In the genomic region with DNA sequence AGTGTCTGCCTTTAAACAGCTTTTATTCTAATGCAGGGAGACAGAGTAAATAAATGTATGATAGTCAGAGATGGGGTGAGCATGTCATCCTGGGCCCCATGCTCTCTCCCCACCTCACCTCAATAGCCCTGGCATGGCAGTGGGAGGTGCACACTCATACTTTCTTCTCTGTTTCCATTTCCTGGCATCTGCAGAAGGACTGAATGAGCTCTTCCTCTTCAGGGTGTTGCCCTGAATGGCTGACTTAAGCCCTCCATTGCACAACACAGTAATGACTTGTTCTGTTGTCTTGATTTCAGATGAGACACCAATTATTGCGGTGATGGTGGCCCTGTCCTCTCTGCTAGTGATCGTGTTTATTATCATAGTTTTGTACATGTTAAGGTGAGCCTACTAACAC, we compare ENCODE assay signal across 10 cellular contexts. TPM values are rescaled to one million over a fixed set of nuclear protein-coding genes. Genes with fewer than 3 reads are reported as not detected.
DNase-seq lines count a peak whose midpoint lies in the region; ATAC-seq, FAIRE-seq and TF ChIP-seq lines count a peak whose summit lies in the region.
"Had no signal": no experiment of that assay in that cellular context is flagged by ENCODE, and none has a peak within 500 bp of the region (broad histone marks: within the 10 kb centered on the region; RNA-seq: fewer than 3 reads in every experiment).

No MANE protein-coding gene starts in this region.

- H3K27me3 ChIP-seq in RWPE2 (ENCODE audit: insufficient read depth, poor library complexity, severe bottlenecking) = no peaks in the 10 kb centered on the region
- H3K27me3 ChIP-seq in bronchial epithelial cell (ENCODE audit: control insufficient read depth, insufficient read depth, low read length) = no peaks in the 10 kb centered on the region
- H3K27me3 ChIP-seq: esophagus squamous epithelium had no signal

- peak; percentile 51 for DNase-seq in GM03348 (ENCODE audit: low spot score)
- DNase-seq in RWPE2 (ENCODE audit: low spot score) = no peak
- DNase-seq in bronchial epithelial cell (ENCODE audit: low read depth) = peak; percentile 86
- DNase-seq in stimulated activated CD4-positive, alpha-beta T cell treated with anti-CD3 and anti-CD28 coated beads, Interleukin-12 subunit alpha, Interleukin-12 subunit beta, amount 100 ng/mL, for 48 hours (ENCODE audit: low read depth in 2 of 3, low spot score in 1 of 3) = peak; percentile 54 to 73 (median 64)
- no peak for DNase-seq in dedifferentiated amniotic fluid mesenchymal stem cell (ENCODE audit: extremely low spot score)
- DNase-seq in NCI-H187 treated with DMSO at 0.1 percent for 48 hours (lab: John Stamatoyannopoulos, UW) = no peak
- DNase-seq in NCI-H2196 (lab: John Stamatoyannopoulos, UW; ENCODE audit: unreplicated experiment) = no peak
- DNase-seq: esophagus squamous epithelium had no signal

- H3K27ac ChIP-seq in RWPE2 (ENCODE audit: poor library complexity, severe bottlenecking) = no peak overlapping the region

- peak; percentile 86 for FAIRE-seq in bronchial epithelial cell (lab: Jason Lieb, UNC)

- no peaks in the 10 kb centered on the region for H3K9me3 ChIP-seq in RWPE2 (ENCODE audit: severe bottlenecking)
- H3K9me3 ChIP-seq: esophagus squamous epithelium had no signal

- ATAC-seq in RWPE2 (ENCODE audit: low read depth) = peak; percentile 53; the same call in 2 of the 3 replicates
- ATAC-seq in GM21576 (IDR thresholded peaks at IDR 0.05; ENCODE audit: unreplicated experiment) = no peak

- H3K4me3 ChIP-seq in RWPE2 (ENCODE audit: severe bottlenecking) = no peak overlapping the region
- H3K4me3 ChIP-seq in bronchial epithelial cell (ENCODE audit: low read depth, low read length) = no peak overlapping the region
- H3K4me3 ChIP-seq: esophagus squamous epithelium had no signal

- H3K4me1 ChIP-seq in RWPE2 (ENCODE audit: insufficient read depth, poor library complexity, severe bottlenecking) = no peaks in the 10 kb centered on the region

- TF ChIP-seq CTCF in RWPE2 (IDR thresholded peaks at IDR 0.05; ENCODE audit: poor library complexity, severe bottlenecking) = no peak
- TF ChIP-seq CTCF in bronchial epithelial cell (IDR thresholded peaks at IDR 0.05; ENCODE audit: insufficient read depth, low read length, severe bottlenecking) = no peak

- H3K36me3 ChIP-seq in RWPE2 (ENCODE audit: low read depth) (peaks cover 28% of the 10 kb centered on the region; the same call in 1 of the 2 replicates), bronchial epithelial cell (ENCODE audit: control insufficient read depth, insufficient read depth, low read length) (peaks cover 10% of the 10 kb centered on the region)

RNA-seq across cellular contexts. Expression of gene GNRH2, which starts 57.0 kb away (rescaled TPM):
- 0.13 and 0.53 TPM in 2 replicates for total RNA-seq in bronchial epithelial cell
- total RNA-seq: esophagus squamous epithelium, myocyte had no signal

RNA-seq across cellular contexts. Expression of gene MRPS26, which starts 59.4 kb away (rescaled TPM):
- total RNA-seq in bronchial epithelial cell = 68.0 and 69.5 TPM in 2 replicates

Comparison
In these comparisons a context has a peak if more than half of its experiments do, and no peak if none do; other contexts are left out.
1. DNase-seq: peak in GM03348 (single experiment), bronchial epithelial cell (single experiment) and stimulated activated CD4-positive, alpha-beta T cell treated with anti-CD3 and anti-CD28 coated beads, Interleukin-12 subunit alpha, Interleukin-12 subunit beta, amount 100 ng/mL, for 48 hours (3 of 3); none in RWPE2 (single experiment), dedifferentiated amniotic fluid mesenchymal stem cell (single experiment), NCI-H187 treated with DMSO at 0.1 percent for 48 hours (single experiment) and NCI-H2196 (single experiment).